Comparison of ENCODE assay signal across 8 cellular contexts in the genomic region with DNA sequence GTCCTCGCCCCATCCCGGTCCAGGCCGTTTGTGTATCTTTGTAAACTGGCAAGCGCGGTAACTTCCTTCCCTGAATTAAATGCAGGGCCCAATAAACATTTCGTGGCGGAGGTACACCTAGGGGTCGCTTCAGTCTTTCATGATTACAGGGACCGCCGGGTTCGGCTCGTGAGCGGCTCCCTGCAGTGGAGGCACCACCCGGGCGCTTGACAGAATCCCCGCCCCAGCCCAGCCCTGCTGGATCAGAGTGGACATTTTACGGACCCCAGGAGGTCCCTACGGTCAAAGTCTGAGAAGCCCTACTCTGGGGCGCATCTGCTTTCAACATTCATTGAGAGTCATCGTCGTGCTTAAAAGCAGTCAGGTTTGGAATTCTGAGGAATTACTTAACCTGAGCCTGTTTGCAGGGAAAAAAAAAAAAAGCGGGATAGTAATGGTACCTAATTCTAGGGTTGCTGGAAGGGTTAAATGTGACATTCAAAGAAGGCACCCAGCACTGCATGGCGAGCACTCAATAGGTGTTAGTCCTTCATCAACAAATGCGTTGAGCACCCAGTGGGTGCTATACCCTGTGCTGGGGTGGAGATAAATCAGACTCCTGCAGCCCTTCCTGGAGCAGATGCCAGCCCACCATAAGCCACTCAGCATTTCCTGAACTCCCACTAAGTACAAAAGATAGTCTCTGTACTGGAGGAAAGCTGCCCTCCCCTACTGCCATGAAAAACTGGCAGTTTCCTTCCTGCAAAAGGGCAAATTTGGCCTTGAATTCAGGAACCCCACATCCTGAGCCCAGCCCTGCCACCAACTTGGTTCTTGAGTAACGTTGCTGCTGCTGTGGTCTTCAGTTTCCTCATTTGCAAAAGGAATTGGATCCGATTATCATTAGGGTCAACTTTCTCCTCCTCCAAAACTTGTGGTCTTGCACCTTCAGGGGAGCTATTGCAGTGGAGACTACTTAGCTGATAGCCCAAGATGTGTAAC. TPM values are rescaled to one million over a fixed set of nuclear protein-coding genes. Genes with fewer than 3 reads are reported as not detected.
DNase-seq lines count a peak whose midpoint lies in the region; FAIRE-seq and TF ChIP-seq lines count a peak whose summit lies in the region.

No MANE protein-coding gene starts in this region.

- H2BK20ac ChIP-seq in H9 (ENCODE audit: low read depth, low read length, poor library complexity, severe bottlenecking), result no peak overlapping the region

- H3K27ac Mint-ChIP-seq in H9, result no peak overlapping the region

- peaks cover 0 to 12% (median 2%) of the 10 kb centered on the region in 3 experiments; a peak in 6 of 7 replicates for H3K36me3 Mint-ChIP-seq in H9 (ENCODE audit: insufficient read depth in 1 of 3, low read depth in 3 of 3)

- DNase-seq in H9, result peak; percentile 66
- peak; percentile 50 for DNase-seq in OCI-M1 (lab: John Stamatoyannopoulos, UW)
- no peak for DNase-seq in HTR-8/SVneo (ENCODE audit: insufficient read length, low spot score)
- DNase-seq in activated effector memory CD4-positive, alpha-beta T cell treated with Interleukin-2 at 50 U/mL for 16 hours, result no peak

- H3K79me1 ChIP-seq in H9 (ENCODE audit: insufficient read depth, low read depth, low read length, poor library complexity, severe bottlenecking), result no peaks in the 10 kb centered on the region

- H3K23ac ChIP-seq in H9 (ENCODE audit: insufficient read length, low read depth, low read length), result no peak overlapping the region

- H3K27ac ChIP-seq in BLaER1 treated with 17β-estradiol and CSF1 and Interleukin-3, amounts not matched to agents 10 nM and 100 nM, result peak overlapping the region; percentile 66 to 99 (median 92); a peak in 21 of 22 replicates
- H3K27ac ChIP-seq in H9 (ENCODE audit: insufficient read length, low read depth, low read length) (no peak overlapping the region), cingulate gyrus (ENCODE audit: low read depth, low read length) (peak overlapping the region; percentile 98), mesodermal cell (ENCODE audit: low read depth, low read length, severe bottlenecking) (peak overlapping the region; percentile 99), urinary bladder (ENCODE audit: low read depth) (peak overlapping the region; percentile 82)

- H3K9me3 Mint-ChIP-seq in H9, result no peaks in the 10 kb centered on the region

- peaks cover 5% of the 10 kb centered on the region for H3K23me2 ChIP-seq in H9 (ENCODE audit: insufficient read length, low read depth, low read length, poor library complexity, severe bottlenecking)

- H3K9ac ChIP-seq in BLaER1 treated with 17β-estradiol and CSF1 and Interleukin-3, amounts not matched to agents 10 nM and 100 nM, result peak overlapping the region; percentile 85 to 100 (median 90)
- H3K9ac ChIP-seq in H9 (ENCODE audit: extremely low read depth, insufficient read length, low read length), result peak overlapping the region; percentile 12

- H3K14ac ChIP-seq in H9 (ENCODE audit: insufficient read depth, low read length), result peak overlapping the region; percentile 23; the same call in 1 of the 2 replicates

- H2BK15ac ChIP-seq in H9 (ENCODE audit: low read depth, low read length), result no peak overlapping the region

- H2BK120ac ChIP-seq in H9 (ENCODE audit: low read depth, low read length, poor library complexity, severe bottlenecking), result no peak overlapping the region

- peaks cover 0 to 5% (median 0%) of the 10 kb centered on the region in 11 experiments; a peak in 9 of 22 replicates for H3K9me3 ChIP-seq in BLaER1 treated with 17β-estradiol and CSF1 and Interleukin-3, amounts not matched to agents 10 nM and 100 nM (replicated peaks in 1 of 11)
- H3K9me3 ChIP-seq in H9 (ENCODE audit: control insufficient read depth, low read depth, low read length), result no peaks in the 10 kb centered on the region
- no peaks in the 10 kb centered on the region for H3K9me3 ChIP-seq in mesodermal cell (ENCODE audit: control insufficient read depth, low read length)

- no peaks in the 10 kb centered on the region for H3K79me2 ChIP-seq in H9 (ENCODE audit: insufficient read depth, low read length)

- H3K4me3 Mint-ChIP-seq in H9, result peak overlapping the region; percentile 78 to 80

- H4K5ac ChIP-seq in H9 (ENCODE audit: insufficient read length, low read depth, low read length), result no peak overlapping the region

- peaks cover 0 to 5% (median 0%) of the 10 kb centered on the region in 11 experiments; a peak in 2 of 22 replicates for H4K20me1 ChIP-seq in BLaER1 treated with 17β-estradiol and CSF1 and Interleukin-3, amounts not matched to agents 10 nM and 100 nM
- no peaks in the 10 kb centered on the region for H4K20me1 ChIP-seq in H9 (ENCODE audit: control insufficient read depth, insufficient read depth, insufficient read length)

- no peak overlapping the region for H2BK5ac ChIP-seq in H9 (ENCODE audit: insufficient read length, low read length)

- H3K4ac ChIP-seq in H9 (ENCODE audit: low read depth, low read length), result no peak overlapping the region

- no CpG with 5 or more reads among the region's 26 CpGs for WGBS in H9 (ENCODE audit: extremely low coverage, insufficient read length, low lambda C conversion rate)
- 10 to 11% methylated on average over 24 to 25 of the region's 26 CpGs for WGBS in mesodermal cell (ENCODE audit: insufficient coverage in 2 of 2), 2 experiments
- 8% methylated on average over 26 of the region's 26 CpGs for WGBS in urinary bladder

- no peak overlapping the region for H3K56ac ChIP-seq in H9 (ENCODE audit: insufficient read length, low read depth, low read length)

- peaks cover 4 to 32% (median 26%) of the 10 kb centered on the region in 11 experiments; a peak in 21 of 22 replicates for H3K36me3 ChIP-seq in BLaER1 treated with 17β-estradiol and CSF1 and Interleukin-3, amounts not matched to agents 10 nM and 100 nM
- H3K36me3 ChIP-seq in mesodermal cell (ENCODE audit: control insufficient read depth, insufficient read depth, low read length) (peaks cover 29% of the 10 kb centered on the region), urinary bladder (ENCODE audit: insufficient read depth) (no peaks in the 10 kb centered on the region)

- no peak overlapping the region for H4K91ac ChIP-seq in H9 (ENCODE audit: insufficient read length, low read depth, low read length)

- H2BK12ac ChIP-seq in H9 (ENCODE audit: insufficient read length, low read depth, low read length), result no peak overlapping the region

- peak overlapping the region; percentile 50 for H3K18ac ChIP-seq in H9 (ENCODE audit: insufficient read length, low read depth, low read length)

- no peak overlapping the region for H2AFZ ChIP-seq in H9 (ENCODE audit: low read length)

- H3T11ph ChIP-seq in H9 (ENCODE audit: low read length), result no peak overlapping the region

- peak overlapping the region; percentile 89 to 99 (median 95) for H3K4me2 ChIP-seq in BLaER1 treated with 17β-estradiol and CSF1 and Interleukin-3, amounts not matched to agents 10 nM and 100 nM
- H3K4me2 ChIP-seq in H9 (ENCODE audit: insufficient read depth, insufficient read length, low read length), result peak overlapping the region; percentile 50

- H3K27me3 ChIP-seq in BLaER1 treated with 17β-estradiol and CSF1 and Interleukin-3, amounts not matched to agents 10 nM and 100 nM, result peaks cover 0 to 26% (median 5%) of the 10 kb centered on the region in 11 experiments; a peak in 11 of 22 replicates
- H3K27me3 ChIP-seq in H9 (ENCODE audit: insufficient read depth, low read length), result no peaks in the 10 kb centered on the region

- peaks cover 8 to 92% (median 78%) of the 10 kb centered on the region in 10 experiments for H3K4me1 ChIP-seq in BLaER1 treated with 17β-estradiol and CSF1 and Interleukin-3, amounts not matched to agents 10 nM and 100 nM
- H3K4me1 ChIP-seq in H9 (ENCODE audit: insufficient read depth, low read length) (no peaks in the 10 kb centered on the region), mesodermal cell (ENCODE audit: control insufficient read depth, insufficient read depth, low read length, poor library complexity, severe bottlenecking) (peaks cover 23% of the 10 kb centered on the region), urinary bladder (ENCODE audit: insufficient read depth) (no peaks in the 10 kb centered on the region)

- 0 out of 3 replicates have a peak, but pooled peaks have one; percentile 16 for TF ChIP-seq CTCF in H9 (conservative IDR thresholded peaks at IDR 0.05)

- peak overlapping the region; percentile 76 to 93 (median 86) for H3K4me3 ChIP-seq in BLaER1 treated with 17β-estradiol and CSF1 and Interleukin-3, amounts not matched to agents 10 nM and 100 nM
- peak overlapping the region; percentile 83 for H3K4me3 ChIP-seq in mesodermal cell (ENCODE audit: extremely low read depth, insufficient read depth, low read length, poor library complexity, severe bottlenecking)
- H3K4me3 ChIP-seq in urinary bladder (ENCODE audit: low read depth, low read length), result peak overlapping the region; percentile 78

- H4K8ac ChIP-seq in H9 (replicated peaks; ENCODE audit: insufficient read length, low read depth, low read length), result no peak overlapping the region

- no peak overlapping the region for H2AK5ac ChIP-seq in H9 (ENCODE audit: insufficient read length, low read length)

- peaks cover 11 to 12% of the 10 kb centered on the region in 2 experiments for H3K4me1 Mint-ChIP-seq in H9

- peaks cover 30% of the 10 kb centered on the region for H3K27me3 Mint-ChIP-seq in H9 (ENCODE audit: low read depth)

- no peak for FAIRE-seq in HTR-8/SVneo (lab: Jason Lieb, UNC)

RNA-seq across cellular contexts. Expression of a gene that starts 0.7 kb away (rescaled TPM):
- total RNA-seq in H9 (2021), result 16.9 and 17.6 TPM in 2 replicates
- 35.8 TPM for polyA plus RNA-seq in mesodermal cell (2013, experiment 1 of 2)
- polyA plus RNA-seq in mesodermal cell (2013, experiment 2 of 2), result 32.2 TPM
- total RNA-seq in urinary bladder, result 44.5 TPM
- polyA plus RNA-seq in urinary bladder, result 73.9 TPM

RNA-seq across cellular contexts. Expression of a gene that starts 0.8 kb away (rescaled TPM):
- total RNA-seq in H9 (2021), result not detected in 2 replicates
- not detected for polyA plus RNA-seq in mesodermal cell (2013, experiment 1 of 2)
- polyA plus RNA-seq in mesodermal cell (2013, experiment 2 of 2), result not detected
- total RNA-seq in urinary bladder, result not detected
- 0.05 TPM for polyA plus RNA-seq in urinary bladder

RNA-seq across cellular contexts. Expression of a gene that starts 20.8 kb away (rescaled TPM):
- total RNA-seq in H9 (2021), result not detected in 2 replicates
- polyA plus RNA-seq in mesodermal cell (2013, experiment 1 of 2), result 20.2 TPM
- polyA plus RNA-seq in mesodermal cell (2013, experiment 2 of 2), result 19.7 TPM
- total RNA-seq in urinary bladder, result 0.21 TPM
- not detected for polyA plus RNA-seq in urinary bladder

RNA-seq across cellular contexts. Expression of a gene that starts 53.5 kb away (rescaled TPM):
- total RNA-seq in H9 (2021) (5.7 and 6.9 TPM in 2 replicates), urinary bladder (12.1 TPM)
- polyA plus RNA-seq in mesodermal cell (2013, experiment 1 of 2), result 5.5 TPM
- 7.1 TPM for polyA plus RNA-seq in mesodermal cell (2013, experiment 2 of 2)
- polyA plus RNA-seq in urinary bladder, result 5.4 TPM

Comparison
In these comparisons a context has a peak if more than half of its experiments do, and no peak if none do; other contexts are left out.
1. DNase-seq: peak in H9 (single experiment) and OCI-M1 (single experiment); none in HTR-8/SVneo (single experiment) and activated effector memory CD4-positive, alpha-beta T cell treated with Interleukin-2 at 50 U/mL for 16 hours (single experiment).
2. Peak in every context shown above with its lines, with median percentiles within 50 percentile points of each other: H3K4me3 ChIP-seq.